8 cellular contexts compared by ENCODE assay signal in genomic region chr22:20438066-20438677, GRCh38. TPM values are rescaled to one million over a fixed set of nuclear protein-coding genes. Genes with fewer than 3 reads are reported as not detected.
DNase-seq lines count a peak whose midpoint lies in the region; ATAC-seq lines count a peak whose summit lies in the region.

No MANE protein-coding gene starts in this region.

- H3K36me3 ChIP-seq in BLaER1 treated with 17β-estradiol and CSF1 and Interleukin-3, amounts not matched to agents 10 nM and 100 nM: peaks cover 7 to 16% (median 13%) of the 10 kb centered on the region in 11 experiments; a peak in 19 of 22 replicates
- H3K36me3 ChIP-seq in adipocyte (ENCODE audit: control insufficient read depth, insufficient read depth, low read length, severe bottlenecking): no peaks in the 10 kb centered on the region
- peaks cover 6 to 9% of the 10 kb centered on the region in 2 experiments for H3K36me3 ChIP-seq in trophoblast cell (ENCODE audit: control insufficient read depth in 1 of 2, insufficient read depth in 2 of 2, low read length in 2 of 2)

- peak overlapping the region; percentile 24 for H2BK120ac ChIP-seq in trophoblast cell (ENCODE audit: insufficient read depth, low read length, poor library complexity)

- H2BK12ac ChIP-seq in trophoblast cell (ENCODE audit: low read length): no peak overlapping the region

- peaks cover 23 to 38% (median 28%) of the 10 kb centered on the region in 10 experiments for H3K4me1 ChIP-seq in BLaER1 treated with 17β-estradiol and CSF1 and Interleukin-3, amounts not matched to agents 10 nM and 100 nM
- H3K4me1 ChIP-seq in adipocyte (ENCODE audit: control insufficient read depth, insufficient read depth, low read length) (peaks cover 37% of the 10 kb centered on the region), right cardiac atrium (ENCODE audit: control insufficient read depth, insufficient read depth, low read length) (no peaks in the 10 kb centered on the region), trophoblast cell (ENCODE audit: control insufficient read depth in 1 of 2, insufficient read depth in 2 of 2, low read length in 2 of 2) (peaks cover 9 to 20% of the 10 kb centered on the region in 2 experiments)

- intact Hi-C loops in right cardiac atrium (cut with DNase I): loop anchor here in 1 of 4 donors (10.0 kb wide), 1 partner anchor 57 kb away; the partner anchor contains the start of gene KLHL22

- H3K9me3 ChIP-seq in BLaER1 treated with 17β-estradiol and CSF1 and Interleukin-3, amounts not matched to agents 10 nM and 100 nM (replicated peaks in 1 of 11): no peaks in the 10 kb centered on the region
- no peaks in the 10 kb centered on the region for H3K9me3 ChIP-seq in adipocyte (ENCODE audit: control insufficient read depth, low read length)
- H3K9me3 ChIP-seq in right cardiac atrium (ENCODE audit: control insufficient read depth, low read length): no peaks in the 10 kb centered on the region
- H3K9me3 ChIP-seq in trophoblast cell (ENCODE audit: insufficient read depth, low read depth, low read length): no peaks in the 10 kb centered on the region

- peaks cover 13% of the 10 kb centered on the region for H3K79me2 ChIP-seq in trophoblast cell (ENCODE audit: control insufficient read depth, insufficient read depth, low read length, poor library complexity)

- H3K4me3 ChIP-seq in BLaER1 treated with 17β-estradiol and CSF1 and Interleukin-3, amounts not matched to agents 10 nM and 100 nM: peak overlapping the region; percentile 43 to 71 (median 58)
- H3K4me3 ChIP-seq in adipocyte (ENCODE audit: low read length): peak overlapping the region; percentile 78
- peak overlapping the region; percentile 70 for H3K4me3 ChIP-seq in right cardiac atrium (ENCODE audit: low read length)
- H3K4me3 ChIP-seq in trophoblast cell (ENCODE audit: low read depth, low read length): peak overlapping the region; percentile 75

- H3K27ac ChIP-seq in BLaER1 treated with 17β-estradiol and CSF1 and Interleukin-3, amounts not matched to agents 10 nM and 100 nM: no peak overlapping the region
- H3K27ac ChIP-seq in right cardiac atrium (ENCODE audit: low read length): peak overlapping the region; percentile 68
- no peak overlapping the region for H3K27ac ChIP-seq in trophoblast cell (ENCODE audit: low read depth, low read length)

- peak overlapping the region; percentile 0 for H3K4ac ChIP-seq in trophoblast cell (ENCODE audit: low read depth, low read length)

- H4K91ac ChIP-seq in trophoblast cell (ENCODE audit: low read depth, low read length): peak overlapping the region; percentile 67

- H2AK5ac ChIP-seq in trophoblast cell (ENCODE audit: low read length): peak overlapping the region; percentile 1

- peak; percentile 39 to 50 for ATAC-seq in right cardiac atrium
- ATAC-seq in HG02870 (IDR thresholded peaks at IDR 0.05; ENCODE audit: unreplicated experiment): no peak

- peak overlapping the region; percentile 67 to 96 (median 90) for H3K4me2 ChIP-seq in BLaER1 treated with 17β-estradiol and CSF1 and Interleukin-3, amounts not matched to agents 10 nM and 100 nM
- peak overlapping the region; percentile 77 for H3K4me2 ChIP-seq in trophoblast cell (ENCODE audit: low read length)

- peak overlapping the region; percentile 26 for H4K12ac ChIP-seq in trophoblast cell (ENCODE audit: low read depth, low read length)

- H2BK5ac ChIP-seq in trophoblast cell (ENCODE audit: low read depth, low read length, poor library complexity): peak overlapping the region; percentile 5

- peak; percentile 70 for DNase-seq in adipocyte (ENCODE audit: low read depth)
- no peak for DNase-seq in right cardiac atrium
- no peak for DNase-seq in trophoblast cell
- no peak for DNase-seq in amniotic stem cell (lab: John Stamatoyannopoulos, UW)
- DNase-seq in NCI-H1436 (lab: John Stamatoyannopoulos, UW): no peak
- no peak for DNase-seq in DMS53 treated with DMSO at 0.1 percent for 48 hours (lab: John Stamatoyannopoulos, UW; ENCODE audit: unreplicated experiment)

- H2AFZ ChIP-seq in trophoblast cell (ENCODE audit: insufficient read depth, low read length, poor library complexity): peak overlapping the region; percentile 74

- WGBS in right cardiac atrium: 7% methylated on average over 41 of the region's 41 CpGs
- WGBS in trophoblast cell (ENCODE audit: extremely low coverage, insufficient coverage, insufficient read length): no CpG with 5 or more reads among the region's 41 CpGs

- H3K9ac ChIP-seq in BLaER1 treated with 17β-estradiol and CSF1 and Interleukin-3, amounts not matched to agents 10 nM and 100 nM: peak overlapping the region in 9 of 11 experiments; percentile 24 to 65 (median 59); a peak in 16 of 22 replicates
- H3K9ac ChIP-seq in adipocyte (ENCODE audit: low read length) (peak overlapping the region; percentile 90), trophoblast cell (ENCODE audit: low read length) (peak overlapping the region; percentile 16)

- H3K23ac ChIP-seq in trophoblast cell (ENCODE audit: low read length): no peak overlapping the region

- peak overlapping the region; percentile 8 for H3K18ac ChIP-seq in trophoblast cell (ENCODE audit: low read length)

- H3K79me1 ChIP-seq in trophoblast cell (ENCODE audit: low read length): peaks cover 22% of the 10 kb centered on the region

- peak overlapping the region; percentile 72 for H4K8ac ChIP-seq in trophoblast cell (ENCODE audit: low read depth, low read length)

- H4K20me1 ChIP-seq in BLaER1 treated with 17β-estradiol and CSF1 and Interleukin-3, amounts not matched to agents 10 nM and 100 nM: peaks cover 40 to 93% (median 67%) of the 10 kb centered on the region in 11 experiments; a peak in 19 of 22 replicates

- peak overlapping the region; percentile 76 for H3K14ac ChIP-seq in trophoblast cell (ENCODE audit: low read length)

- H3K27me3 ChIP-seq in BLaER1 treated with 17β-estradiol and CSF1 and Interleukin-3, amounts not matched to agents 10 nM and 100 nM: peaks cover 65 to 73% (median 71%) of the 10 kb centered on the region in 11 experiments
- H3K27me3 ChIP-seq in adipocyte (replicated peaks; ENCODE audit: control insufficient read depth, insufficient read depth, low read length) (no peaks in the 10 kb centered on the region), right cardiac atrium (ENCODE audit: control insufficient read depth, insufficient read depth) (no peaks in the 10 kb centered on the region), trophoblast cell (ENCODE audit: insufficient read depth, low read length) (peaks cover 8% of the 10 kb centered on the region)

RNA-seq across cellular contexts. Expression of gene SCARF2, which starts 0.5 kb away (rescaled TPM):
- total RNA-seq in right cardiac atrium: 1 to 10 TPM; 4.6 to 7.1 (median 4.9) TPM
- 2.9 TPM for polyA plus RNA-seq in right cardiac atrium
- 11.7 and 12.2 TPM in 2 replicates for polyA plus RNA-seq in trophoblast cell (2013)

RNA-seq across cellular contexts. Expression of gene ZNF74, which starts 44.2 kb away (rescaled TPM):
- 1 to 10 TPM; 5.4 to 6.5 (median 6.1) TPM for total RNA-seq in right cardiac atrium
- 3.5 TPM for polyA plus RNA-seq in right cardiac atrium
- polyA plus RNA-seq in trophoblast cell (2013): 7.3 and 7.6 TPM in 2 replicates

RNA-seq across cellular contexts. Expression of gene KLHL22, which starts 57.4 kb away (rescaled TPM):
- 10 to 100 TPM; 17.9 to 25.8 (median 20.6) TPM for total RNA-seq in right cardiac atrium
- 19.1 TPM for polyA plus RNA-seq in right cardiac atrium
- polyA plus RNA-seq in trophoblast cell (2013): 9.3 and 10.9 TPM in 2 replicates

Comparison
In these comparisons a context has a peak if more than half of its experiments do, and no peak if none do; other contexts are left out.
1. H3K9ac ChIP-seq: peak in every context shown above with its lines; median percentile 90 in adipocyte; 59 in BLaER1 treated with 17β-estradiol and CSF1 and Interleukin-3, amounts not matched to agents 10 nM and 100 nM; 16 in trophoblast cell.